1 cellular context compared by ENCODE assay signal in the genomic region with DNA sequence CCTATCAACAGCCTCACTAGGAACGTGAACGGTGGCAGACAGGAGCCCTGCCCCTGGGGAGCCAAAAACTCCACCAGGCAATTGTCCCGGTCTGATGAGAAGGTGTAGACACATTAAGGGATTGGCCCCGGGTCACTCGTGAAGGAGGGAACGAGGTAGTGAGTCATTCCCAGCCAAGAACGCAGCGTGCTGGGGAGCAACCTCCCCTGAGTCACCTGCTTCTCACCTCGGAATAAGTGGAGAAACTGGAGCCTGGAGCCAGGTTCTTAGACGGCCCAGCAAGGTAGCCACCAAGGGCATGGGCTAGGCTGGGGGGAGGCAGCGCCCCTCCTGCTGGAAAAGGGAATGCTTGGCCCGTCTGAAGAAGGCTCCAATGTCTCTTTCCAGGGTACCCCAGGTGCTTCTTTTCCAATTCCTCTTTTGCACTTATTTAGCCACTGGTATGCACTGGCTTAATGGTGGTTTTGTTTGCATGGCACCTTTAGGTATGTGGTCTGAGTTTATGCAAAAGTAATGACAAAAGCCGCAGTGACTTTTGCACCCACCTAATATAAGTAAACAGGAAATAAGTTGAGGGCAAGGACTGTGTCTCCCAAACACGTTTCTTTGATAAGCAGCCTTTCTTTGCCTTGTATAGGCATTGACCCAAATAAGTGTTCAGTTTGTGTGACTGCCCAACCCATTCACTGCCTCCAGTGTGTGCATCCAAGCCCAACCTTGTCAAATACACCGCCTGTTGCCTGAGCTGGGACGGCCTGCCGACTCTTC.
TF ChIP-seq lines count a peak whose summit lies in the region.

No MANE protein-coding gene starts in this region.

TF ChIP-seq in HepG2, 621 proteins besides CTCF, POLR2A, EP300 and RAD21 (continued from another document and continues in another):
- TF ChIP-seq, protein P1, sequence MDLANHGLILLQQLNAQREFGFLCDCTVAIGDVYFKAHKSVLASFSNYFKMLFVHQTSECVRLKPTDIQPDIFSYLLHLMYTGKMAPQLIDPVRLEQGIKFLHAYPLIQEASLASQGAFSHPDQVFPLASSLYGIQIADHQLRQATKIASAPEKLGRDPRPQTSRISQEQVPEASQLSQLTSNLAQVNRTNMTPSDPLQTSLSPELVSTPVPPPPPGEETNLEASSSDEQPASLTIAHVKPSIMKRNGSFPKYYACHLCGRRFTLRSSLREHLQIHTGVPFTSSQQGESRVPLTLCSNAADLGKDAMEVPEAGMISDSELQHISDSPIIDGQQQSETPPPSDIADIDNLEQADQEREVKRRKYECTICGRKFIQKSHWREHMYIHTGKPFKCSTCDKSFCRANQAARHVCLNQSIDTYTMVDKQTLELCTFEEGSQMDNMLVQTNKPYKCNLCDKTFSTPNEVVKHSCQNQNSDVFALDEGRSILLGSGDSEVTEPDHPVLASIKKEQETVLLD (CRISPR knock-in tag; IDR thresholded peaks at IDR 0.05; ENCODE audit: low read depth) = no peak
- TF ChIP-seq ZFAT (CRISPR knock-in tag; conservative IDR thresholded peaks at IDR 0.05) (no peak), ZSCAN30 (CRISPR knock-in tag; IDR thresholded peaks at IDR 0.05) (no peak), ZNF160 (CRISPR knock-in tag; IDR thresholded peaks at IDR 0.05) (0 out of 2 replicates have a peak, but pooled peaks have one; percentile 12), FOXK1 (CRISPR knock-in tag; IDR thresholded peaks at IDR 0.05; ENCODE audit: borderline replicate concordance, low read depth) (peak; percentile 72; the same call in 1 of the 2 replicates), NFE2 (CRISPR knock-in tag; IDR thresholded peaks at IDR 0.05) (no peak), ZZZ3 (CRISPR knock-in tag; IDR thresholded peaks at IDR 0.05; ENCODE audit: borderline replicate concordance) (no peak), KLF15 (CRISPR knock-in tag; IDR thresholded peaks at IDR 0.05; ENCODE audit: borderline replicate concordance) (peak; percentile 51; the same call in 1 of the 2 replicates), MZF1 (CRISPR knock-in tag; IDR thresholded peaks at IDR 0.05; ENCODE audit: borderline replicate concordance) (peak; percentile 87; the same call in 1 of the 2 replicates), ZNF350 (CRISPR knock-in tag; IDR thresholded peaks at IDR 0.05; ENCODE audit: borderline replicate concordance, low read depth) (no peak; the same call in 1 of the 2 replicates), ZNF460 (CRISPR knock-in tag; IDR thresholded peaks at IDR 0.05; ENCODE audit: borderline replicate concordance) (no peak), MED1 (CRISPR knock-in tag; IDR thresholded peaks at IDR 0.05) (peak; percentile 97), BRD4 (CRISPR knock-in tag; IDR thresholded peaks at IDR 0.05) (0 out of 2 replicates have a peak, but pooled peaks have one; percentile 54), MTA3 (CRISPR knock-in tag; IDR thresholded peaks at IDR 0.05) (no peak), XBP1 (CRISPR knock-in tag; IDR thresholded peaks at IDR 0.05) (no peak; the same call in 1 of the 2 replicates), FOXP1 (IDR thresholded peaks at IDR 0.05) (peak; percentile 93), FOXP1 (CRISPR knock-in tag; IDR thresholded peaks at IDR 0.05) (peak; percentile 97), ZBTB42 (CRISPR knock-in tag; IDR thresholded peaks at IDR 0.05) (no peak), KDM5A (IDR thresholded peaks at IDR 0.05; ENCODE audit: borderline replicate concordance, low read length) (no peak), ZBTB3 (CRISPR knock-in tag; IDR thresholded peaks at IDR 0.05; ENCODE audit: borderline replicate concordance, low read depth) (no peak), BHLHE40 (IDR thresholded peaks at IDR 0.05; ENCODE audit: low read length) (peak; percentile 60), XRCC5 (optimal IDR thresholded peaks at IDR 0.05; ENCODE audit: low read length) (peak; percentile 74), MTF2 (CRISPR knock-in tag; IDR thresholded peaks at IDR 0.05; ENCODE audit: borderline replicate concordance) (no peak), MED8 (CRISPR knock-in tag; IDR thresholded peaks at IDR 0.05; ENCODE audit: insufficient replicate concordance) (peak; percentile 53), ZNF264 (CRISPR knock-in tag; IDR thresholded peaks at IDR 0.05) (peak; percentile 91), ZNF883 (CRISPR knock-in tag; IDR thresholded peaks at IDR 0.05; ENCODE audit: not compliant biosample characterization) (no peak), TGIF2 (CRISPR knock-in tag; IDR thresholded peaks at IDR 0.05) (peak; percentile 69), SALL1 (CRISPR knock-in tag; IDR thresholded peaks at IDR 0.05) (peak; percentile 81), ZNF660 (CRISPR knock-in tag; IDR thresholded peaks at IDR 0.05; ENCODE audit: borderline replicate concordance, low read depth) (no peak), ZNF619 (CRISPR knock-in tag; IDR thresholded peaks at IDR 0.05) (no peak), AKAP8 (CRISPR knock-in tag; IDR thresholded peaks at IDR 0.05) (no peak; the same call in 1 of the 2 replicates)
- TF ChIP-seq, protein P2, sequence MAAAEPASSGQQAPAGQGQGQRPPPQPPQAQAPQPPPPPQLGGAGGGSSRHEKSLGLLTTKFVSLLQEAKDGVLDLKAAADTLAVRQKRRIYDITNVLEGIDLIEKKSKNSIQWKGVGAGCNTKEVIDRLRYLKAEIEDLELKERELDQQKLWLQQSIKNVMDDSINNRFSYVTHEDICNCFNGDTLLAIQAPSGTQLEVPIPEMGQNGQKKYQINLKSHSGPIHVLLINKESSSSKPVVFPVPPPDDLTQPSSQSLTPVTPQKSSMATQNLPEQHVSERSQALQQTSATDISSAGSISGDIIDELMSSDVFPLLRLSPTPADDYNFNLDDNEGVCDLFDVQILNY (CRISPR knock-in tag; conservative IDR thresholded peaks at IDR 0.05) = 0 out of 2 replicates have a peak, but pooled peaks have one; percentile 27
- TF ChIP-seq, protein P3, sequence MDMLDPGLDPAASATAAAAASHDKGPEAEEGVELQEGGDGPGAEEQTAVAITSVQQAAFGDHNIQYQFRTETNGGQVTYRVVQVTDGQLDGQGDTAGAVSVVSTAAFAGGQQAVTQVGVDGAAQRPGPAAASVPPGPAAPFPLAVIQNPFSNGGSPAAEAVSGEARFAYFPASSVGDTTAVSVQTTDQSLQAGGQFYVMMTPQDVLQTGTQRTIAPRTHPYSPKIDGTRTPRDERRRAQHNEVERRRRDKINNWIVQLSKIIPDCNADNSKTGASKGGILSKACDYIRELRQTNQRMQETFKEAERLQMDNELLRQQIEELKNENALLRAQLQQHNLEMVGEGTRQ (IDR thresholded peaks at IDR 0.05; ENCODE audit: low read depth, low read length) = no peak
- TF ChIP-seq, protein P3 (CRISPR knock-in tag; IDR thresholded peaks at IDR 0.05; ENCODE audit: borderline replicate concordance) = peak; percentile 76; the same call in 1 of the 2 replicates
- TF ChIP-seq, protein P4, sequence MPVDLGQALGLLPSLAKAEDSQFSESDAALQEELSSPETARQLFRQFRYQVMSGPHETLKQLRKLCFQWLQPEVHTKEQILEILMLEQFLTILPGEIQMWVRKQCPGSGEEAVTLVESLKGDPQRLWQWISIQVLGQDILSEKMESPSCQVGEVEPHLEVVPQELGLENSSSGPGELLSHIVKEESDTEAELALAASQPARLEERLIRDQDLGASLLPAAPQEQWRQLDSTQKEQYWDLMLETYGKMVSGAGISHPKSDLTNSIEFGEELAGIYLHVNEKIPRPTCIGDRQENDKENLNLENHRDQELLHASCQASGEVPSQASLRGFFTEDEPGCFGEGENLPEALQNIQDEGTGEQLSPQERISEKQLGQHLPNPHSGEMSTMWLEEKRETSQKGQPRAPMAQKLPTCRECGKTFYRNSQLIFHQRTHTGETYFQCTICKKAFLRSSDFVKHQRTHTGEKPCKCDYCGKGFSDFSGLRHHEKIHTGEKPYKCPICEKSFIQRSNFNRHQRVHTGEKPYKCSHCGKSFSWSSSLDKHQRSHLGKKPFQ (CRISPR knock-in tag; IDR thresholded peaks at IDR 0.05; ENCODE audit: insufficient replicate concordance) = no peak
- TF ChIP-seq, protein P5, sequence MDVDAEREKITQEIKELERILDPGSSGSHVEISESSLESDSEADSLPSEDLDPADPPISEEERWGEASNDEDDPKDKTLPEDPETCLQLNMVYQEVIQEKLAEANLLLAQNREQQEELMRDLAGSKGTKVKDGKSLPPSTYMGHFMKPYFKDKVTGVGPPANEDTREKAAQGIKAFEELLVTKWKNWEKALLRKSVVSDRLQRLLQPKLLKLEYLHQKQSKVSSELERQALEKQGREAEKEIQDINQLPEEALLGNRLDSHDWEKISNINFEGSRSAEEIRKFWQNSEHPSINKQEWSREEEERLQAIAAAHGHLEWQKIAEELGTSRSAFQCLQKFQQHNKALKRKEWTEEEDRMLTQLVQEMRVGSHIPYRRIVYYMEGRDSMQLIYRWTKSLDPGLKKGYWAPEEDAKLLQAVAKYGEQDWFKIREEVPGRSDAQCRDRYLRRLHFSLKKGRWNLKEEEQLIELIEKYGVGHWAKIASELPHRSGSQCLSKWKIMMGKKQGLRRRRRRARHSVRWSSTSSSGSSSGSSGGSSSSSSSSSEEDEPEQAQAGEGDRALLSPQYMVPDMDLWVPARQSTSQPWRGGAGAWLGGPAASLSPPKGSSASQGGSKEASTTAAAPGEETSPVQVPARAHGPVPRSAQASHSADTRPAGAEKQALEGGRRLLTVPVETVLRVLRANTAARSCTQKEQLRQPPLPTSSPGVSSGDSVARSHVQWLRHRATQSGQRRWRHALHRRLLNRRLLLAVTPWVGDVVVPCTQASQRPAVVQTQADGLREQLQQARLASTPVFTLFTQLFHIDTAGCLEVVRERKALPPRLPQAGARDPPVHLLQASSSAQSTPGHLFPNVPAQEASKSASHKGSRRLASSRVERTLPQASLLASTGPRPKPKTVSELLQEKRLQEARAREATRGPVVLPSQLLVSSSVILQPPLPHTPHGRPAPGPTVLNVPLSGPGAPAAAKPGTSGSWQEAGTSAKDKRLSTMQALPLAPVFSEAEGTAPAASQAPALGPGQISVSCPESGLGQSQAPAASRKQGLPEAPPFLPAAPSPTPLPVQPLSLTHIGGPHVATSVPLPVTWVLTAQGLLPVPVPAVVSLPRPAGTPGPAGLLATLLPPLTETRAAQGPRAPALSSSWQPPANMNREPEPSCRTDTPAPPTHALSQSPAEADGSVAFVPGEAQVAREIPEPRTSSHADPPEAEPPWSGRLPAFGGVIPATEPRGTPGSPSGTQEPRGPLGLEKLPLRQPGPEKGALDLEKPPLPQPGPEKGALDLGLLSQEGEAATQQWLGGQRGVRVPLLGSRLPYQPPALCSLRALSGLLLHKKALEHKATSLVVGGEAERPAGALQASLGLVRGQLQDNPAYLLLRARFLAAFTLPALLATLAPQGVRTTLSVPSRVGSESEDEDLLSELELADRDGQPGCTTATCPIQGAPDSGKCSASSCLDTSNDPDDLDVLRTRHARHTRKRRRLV (CRISPR knock-in tag; IDR thresholded peaks at IDR 0.05) = peak; percentile 43; the same call in 1 of the 2 replicates
- TF ChIP-seq, protein P6, sequence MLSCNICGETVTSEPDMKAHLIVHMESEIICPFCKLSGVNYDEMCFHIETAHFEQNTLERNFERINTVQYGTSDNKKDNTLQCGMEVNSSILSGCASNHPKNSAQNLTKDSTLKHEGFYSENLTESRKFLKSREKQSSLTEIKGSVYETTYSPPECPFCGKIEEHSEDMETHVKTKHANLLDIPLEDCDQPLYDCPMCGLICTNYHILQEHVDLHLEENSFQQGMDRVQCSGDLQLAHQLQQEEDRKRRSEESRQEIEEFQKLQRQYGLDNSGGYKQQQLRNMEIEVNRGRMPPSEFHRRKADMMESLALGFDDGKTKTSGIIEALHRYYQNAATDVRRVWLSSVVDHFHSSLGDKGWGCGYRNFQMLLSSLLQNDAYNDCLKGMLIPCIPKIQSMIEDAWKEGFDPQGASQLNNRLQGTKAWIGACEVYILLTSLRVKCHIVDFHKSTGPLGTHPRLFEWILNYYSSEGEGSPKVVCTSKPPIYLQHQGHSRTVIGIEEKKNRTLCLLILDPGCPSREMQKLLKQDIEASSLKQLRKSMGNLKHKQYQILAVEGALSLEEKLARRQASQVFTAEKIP (CRISPR knock-in tag; IDR thresholded peaks at IDR 0.05; ENCODE audit: borderline replicate concordance) = no peak
- TF ChIP-seq, protein P7, sequence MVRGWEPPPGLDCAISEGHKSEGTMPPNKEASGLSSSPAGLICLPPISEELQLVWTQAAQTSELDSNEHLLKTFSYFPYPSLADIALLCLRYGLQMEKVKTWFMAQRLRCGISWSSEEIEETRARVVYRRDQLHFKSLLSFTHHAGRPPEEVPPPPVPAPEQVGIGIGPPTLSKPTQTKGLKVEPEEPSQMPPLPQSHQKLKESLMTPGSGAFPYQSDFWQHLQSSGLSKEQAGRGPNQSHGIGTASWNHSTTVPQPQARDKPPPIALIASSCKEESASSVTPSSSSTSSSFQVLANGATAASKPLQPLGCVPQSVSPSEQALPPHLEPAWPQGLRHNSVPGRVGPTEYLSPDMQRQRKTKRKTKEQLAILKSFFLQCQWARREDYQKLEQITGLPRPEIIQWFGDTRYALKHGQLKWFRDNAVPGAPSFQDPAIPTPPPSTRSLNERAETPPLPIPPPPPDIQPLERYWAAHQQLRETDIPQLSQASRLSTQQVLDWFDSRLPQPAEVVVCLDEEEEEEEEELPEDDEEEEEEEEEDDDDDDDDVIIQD (CRISPR knock-in tag; IDR thresholded peaks at IDR 0.05; ENCODE audit: low read depth) = no peak
- TF ChIP-seq, protein P8, sequence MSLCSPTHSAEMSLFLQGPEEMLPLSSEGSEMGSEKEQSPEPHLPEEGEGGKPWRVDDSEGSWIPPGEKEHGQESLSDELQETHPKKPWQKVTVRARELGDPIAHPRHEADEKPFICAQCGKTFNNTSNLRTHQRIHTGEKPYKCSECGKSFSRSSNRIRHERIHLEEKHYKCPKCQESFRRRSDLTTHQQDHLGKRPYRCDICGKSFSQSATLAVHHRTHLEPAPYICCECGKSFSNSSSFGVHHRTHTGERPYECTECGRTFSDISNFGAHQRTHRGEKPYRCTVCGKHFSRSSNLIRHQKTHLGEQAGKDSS (CRISPR knock-in tag; IDR thresholded peaks at IDR 0.05; ENCODE audit: borderline replicate concordance, low read depth) = 0 out of 2 replicates have a peak, but pooled peaks have one; percentile 5
